Comparison of ENCODE assay signal across 25 cellular contexts in the genomic region with DNA sequence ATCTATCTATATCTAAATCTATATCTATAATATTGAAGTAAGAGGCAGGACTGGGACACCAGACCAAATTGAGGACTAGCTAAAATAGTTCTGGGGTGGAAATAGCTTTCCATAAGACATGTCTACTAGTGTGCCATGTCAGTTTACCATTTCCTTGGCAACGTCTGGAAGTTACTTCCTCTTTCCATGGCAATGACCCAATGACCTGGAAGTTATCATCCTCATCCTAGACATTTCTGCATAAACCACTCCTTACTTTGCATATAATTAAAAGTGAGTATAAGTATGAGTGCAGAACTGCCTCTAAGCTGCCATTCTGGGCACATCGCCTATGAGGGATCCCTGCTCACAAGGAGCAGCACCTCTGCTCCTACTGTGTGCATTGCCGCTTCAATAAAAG.
"Had no signal": no experiment of that assay in that cellular context is flagged by ENCODE, and none has a peak within 500 bp of the region (broad histone marks: within the 10 kb centered on the region; RNA-seq: fewer than 3 reads in every experiment).

No MANE protein-coding gene starts in this region.

- H3K4me1 ChIP-seq: left lung, parathyroid adenoma, right atrium auricular region, right lobe of liver, stomach, tibial artery, uterus had no signal

- H3K4me3 ChIP-seq: left lung, lung, neural progenitor cell, right atrium auricular region, right lobe of liver, smooth muscle cell, stomach, thoracic aorta, tibial artery, uterus had no signal

- H3K36me3 ChIP-seq: left lung, neural progenitor cell, neutrophil, right atrium auricular region, right lobe of liver, stomach, thoracic aorta, tibial artery, uterus had no signal

- DNase-seq: hippocampal formation; immature natural killer cell; kidney; left colon; left lung; mesendoderm; naive B cell; natural killer cell; nephron progenitor cell; occipital lobe; right lobe of liver; stimulated activated CD4-positive, alpha-beta T cell treated with anti-CD3 and anti-CD28 coated beads, Interleukin-2, amount 100 ng/mL, for 24 hours; stimulated activated CD4-positive, alpha-beta T cell treated with anti-CD3 and anti-CD28 coated beads, Interleukin-4, amount 100 ng/mL, for 1 hour; stimulated activated naive B cell treated with anti-CD40 and anti-IgM and Interleukin-4, amounts not matched to agents 10 μg/mL and 1 μg/mL and 100 μg/mL, for 72 hours; stimulated activated naive CD8-positive, alpha-beta T cell treated with anti-CD3 and anti-CD28 coated beads, Interleukin-15, Interleukin-2, amounts not matched to agents 100 U/mL and 50 U/mL, for 24 hours; stomach; tibial artery; uterus had no signal

- H3K9me3 ChIP-seq: left lung, neutrophil, right atrium auricular region, right lobe of liver, thoracic aorta, uterus had no signal

- ATAC-seq: left colon; left lung; natural killer cell; right lobe of liver; stimulated activated naive B cell treated with anti-CD40 and anti-IgM and Interleukin-4, amounts not matched to agents 10 μg/mL and 1 μg/mL and 100 μg/mL, for 72 hours; stimulated activated naive CD8-positive, alpha-beta T cell treated with anti-CD3 and anti-CD28 coated beads, Interleukin-15, Interleukin-2, amounts not matched to agents 100 U/mL and 50 U/mL, for 24 hours had no signal

- H3K27me3 ChIP-seq: left lung, neural progenitor cell, neutrophil, right atrium auricular region, right lobe of liver, stomach, tibial artery, uterus had no signal

- H3K27ac ChIP-seq: left lung, neural progenitor cell, neutrophil, parathyroid adenoma, right atrium auricular region, right lobe of liver, stomach, thoracic aorta, tibial artery, uterus had no signal
